22 cellular contexts compared by ENCODE assay signal in genomic region chr2:12642855-12643254, GRCh38.
"Had no signal": no experiment of that assay in that cellular context is flagged by ENCODE, and none has a peak within 500 bp of the region (broad histone marks: within the 10 kb centered on the region; RNA-seq: fewer than 3 reads in every experiment).

No MANE protein-coding gene starts in this region.

- ATAC-seq: left lung; mucosa of descending colon; right cardiac atrium; stimulated activated effector memory CD8-positive, alpha-beta T cell treated with anti-CD3 and anti-CD28 coated beads, Interleukin-12 subunit alpha, Interleukin-12 subunit beta, amount 100 ng/mL, for 72 hours had no signal

- H3K27me3 ChIP-seq: dorsolateral prefrontal cortex, left lung, sigmoid colon, stomach, thyroid gland had no signal

- H3K4me3 Mint-ChIP-seq: mesothelial cell of epicardium; naive B cell; nephron; stimulated activated effector memory CD8-positive, alpha-beta T cell treated with anti-CD3 and anti-CD28 coated beads, Interleukin-12 subunit alpha, Interleukin-12 subunit beta, amount 100 ng/mL, for 72 hours had no signal

- H3K9me3 ChIP-seq: mucosa of descending colon, prostate gland, sigmoid colon, thyroid gland had no signal

- FAIRE-seq: frontal cortex, kidney had no signal

- H3K4me3 ChIP-seq: dorsolateral prefrontal cortex, left lung, mucosa of descending colon, prostate gland, sigmoid colon, stomach, thyroid gland had no signal

- H3K36me3 Mint-ChIP-seq: mesothelial cell of epicardium; stimulated activated effector memory CD8-positive, alpha-beta T cell treated with anti-CD3 and anti-CD28 coated beads, Interleukin-12 subunit alpha, Interleukin-12 subunit beta, amount 100 ng/mL, for 72 hours had no signal

- H3K36me3 ChIP-seq: left lung, prostate gland, sigmoid colon, stomach, thyroid gland had no signal

- H3K4me1 Mint-ChIP-seq: naive B cell, nephron had no signal

- H3K4me1 ChIP-seq: left lung, prostate gland, thyroid gland had no signal

- H3K9me3 Mint-ChIP-seq: stimulated activated effector memory CD8-positive, alpha-beta T cell treated with anti-CD3 and anti-CD28 coated beads, Interleukin-12 subunit alpha, Interleukin-12 subunit beta, amount 100 ng/mL, for 72 hours had no signal

- DNase-seq: effector CD4-positive, alpha-beta T cell; head of caudate nucleus; kidney; left lung; mesenchymal stem cell; mucosa of descending colon; naive B cell; nucleus accumbens; right cardiac atrium; sigmoid colon; stimulated activated CD4-positive, alpha-beta T cell treated with anti-CD3 and anti-CD28 coated beads, Interleukin-2, amount 100 ng/mL, for 24 hours; stimulated activated CD4-positive, alpha-beta T cell treated with anti-CD3 and anti-CD28 coated beads, Interleukin-4, amount 100 ng/mL, for 24 hours; stimulated activated naive CD4-positive, alpha-beta T cell treated with Interleukin-2 at 50 U/mL for 16 hours; stomach; thyroid gland; trophoblast cell had no signal

- H3K27ac ChIP-seq: left lung, prostate gland, sigmoid colon, stomach, thyroid gland had no signal

- H3K27ac Mint-ChIP-seq: mesothelial cell of epicardium; nephron; stimulated activated effector memory CD8-positive, alpha-beta T cell treated with anti-CD3 and anti-CD28 coated beads, Interleukin-12 subunit alpha, Interleukin-12 subunit beta, amount 100 ng/mL, for 72 hours had no signal
